Comparison of ENCODE assay signal across 8 cellular contexts in genomic region chr16:66928702-66929388, GRCh38. TPM values are rescaled to one million over a fixed set of nuclear protein-coding genes. Genes with fewer than 3 reads are reported as not detected.
A peak's percentile ranks its signal among the peaks of the same experiment; 100 is the strongest.
DNase-seq lines count a peak whose midpoint lies in the region; TF ChIP-seq lines count a peak whose summit lies in the region.
"Had no signal": no experiment of that assay in that cellular context is flagged by ENCODE, and none has a peak within 500 bp of the region (broad histone marks: within the 10 kb centered on the region; RNA-seq: fewer than 3 reads in every experiment).

No MANE protein-coding gene starts in this region.

- TF ChIP-seq CTCF in GM12872 (IDR thresholded peaks at IDR 0.05; ENCODE audit: insufficient read depth, low read depth, low read length) (peak; percentile 58; the same call in 2 of the 3 replicates), NB4 (IDR thresholded peaks at IDR 0.05; ENCODE audit: low read depth, low read length) (peak; percentile 66), brain microvascular endothelial cell (IDR thresholded peaks at IDR 0.05; ENCODE audit: low read depth, low read length, missing control alignments) (peak; percentile 72), osteocyte (IDR thresholded peaks at IDR 0.05) (peak; percentile 49), uterus (IDR thresholded peaks at IDR 0.05) (peak in 1 of 4 experiments; percentile 19)

- H3K27ac ChIP-seq in brain microvascular endothelial cell: no peak overlapping the region
- no peak overlapping the region for H3K27ac ChIP-seq in uterus
- H3K27ac ChIP-seq: SJSA1 had no signal

- peak; percentile 71 for DNase-seq in NB4 (ENCODE audit: low read depth)
- DNase-seq in brain microvascular endothelial cell: peak; percentile 18
- no peak for DNase-seq in osteocyte (ENCODE audit: extremely low spot score, unreplicated experiment)
- no peak for DNase-seq in germinal center (ENCODE audit: low spot score)
- DNase-seq in NCI-H1417 (lab: John Stamatoyannopoulos, UW): no peak
- no peak for DNase-seq in uterus

- H3K9me3 ChIP-seq in uterus: no peaks in the 10 kb centered on the region

- no peaks in the 10 kb centered on the region for H3K36me3 Mint-ChIP-seq in osteocyte (ENCODE audit: unreplicated experiment)

- H3K4me1 ChIP-seq in uterus: peaks cover 0 to 16% of the 10 kb centered on the region in 2 donors

- H3K27ac Mint-ChIP-seq in osteocyte (ENCODE audit: unreplicated experiment): no peak overlapping the region

- peaks cover 42% of the 10 kb centered on the region for H3K4me1 Mint-ChIP-seq in osteocyte (ENCODE audit: unreplicated experiment)

- H3K36me3 ChIP-seq in brain microvascular endothelial cell (replicated peaks) (no peaks in the 10 kb centered on the region), uterus (no peaks in the 10 kb centered on the region)

- in situ Hi-C loops in brain microvascular endothelial cell (cut with HindIII; ENCODE audit: low pct_ligation_motif_present, low sequenced_read_pairs): no loop called here

- intact Hi-C loops in uterus (cut with DNase I; ENCODE audit: low total_unique reads): no loop called here

- no peaks in the 10 kb centered on the region for H3K9me3 Mint-ChIP-seq in osteocyte (ENCODE audit: unreplicated experiment)

- no peak overlapping the region for H3K4me3 Mint-ChIP-seq in osteocyte (ENCODE audit: unreplicated experiment)

- H3K27me3 ChIP-seq in brain microvascular endothelial cell (replicated peaks) (peaks cover 6% of the 10 kb centered on the region), uterus (no peaks in the 10 kb centered on the region)

- H3K27me3 Mint-ChIP-seq in osteocyte (ENCODE audit: unreplicated experiment): peaks cover 4% of the 10 kb centered on the region

- H3K4me3 ChIP-seq in NB4 (ENCODE audit: low read depth, low read length) (no peak overlapping the region), brain microvascular endothelial cell (ENCODE audit: low read depth, low read length) (no peak overlapping the region), uterus (no peak overlapping the region)
- H3K4me3 ChIP-seq: SJSA1 had no signal

- TF ChIP-seq POLR2A in NB4 (IDR thresholded peaks at IDR 0.05; ENCODE audit: extremely low read depth, insufficient read length) (no peak), uterus (IDR thresholded peaks at IDR 0.05) (no peak)

RNA-seq across cellular contexts. Expression of gene RRAD, which starts 3.5 kb away (rescaled TPM):
- 0.26 and 0.89 TPM in 2 replicates for total RNA-seq in osteocyte
- total RNA-seq in uterus: 10 to 100 TPM in 3 of 4 donors, 1 to 10 TPM in 1; 7.5 to 32.8 (median 18.8) TPM

RNA-seq across cellular contexts. Expression of gene CIAO2B, which starts 5.4 kb away (rescaled TPM):
- total RNA-seq in osteocyte: 65.6 and 69.9 TPM in 2 replicates
- 10 to 100 TPM; 15.9 to 76.8 (median 74.2) TPM for total RNA-seq in uterus

RNA-seq across cellular contexts. Expression of gene CES2, which starts 6.5 kb away (rescaled TPM):
- total RNA-seq in osteocyte (38.6 and 40.5 TPM in 2 replicates), uterus (10 to 100 TPM; 15.0 to 51.0 (median 26.0) TPM)

RNA-seq across cellular contexts. Expression of gene CDH16, which starts 10.2 kb away (rescaled TPM):
- not detected in 2 replicates for total RNA-seq in osteocyte
- 10 to 100 TPM in 1 of 4 donors, not detected in 3; 12.6 TPM for total RNA-seq in uterus
- total RNA-seq: SJSA1 had no signal

RNA-seq across cellular contexts. Expression of gene CES3, which starts 32.2 kb away (rescaled TPM):
- total RNA-seq in osteocyte (0.24 and 0.73 TPM in 2 replicates), uterus (1 to 10 TPM in 2 of 4 donors, under 1 TPM in 2; 0.51 to 2.8 (median 0.86) TPM)
- total RNA-seq: SJSA1 had no signal

Comparison
In these comparisons a context has a peak if more than half of its experiments do, and no peak if none do; other contexts are left out.
1. DNase-seq: peak in NB4 (single experiment) and brain microvascular endothelial cell (single experiment); none in osteocyte (single experiment), germinal center (single experiment), NCI-H1417 (0 of 3) and uterus (0 of 2).